In genomic region chr2:20635096-20635475, GRCh38 we compare ENCODE assay signal across 12 cellular contexts. TPM values are rescaled to one million over a fixed set of nuclear protein-coding genes. Genes with fewer than 3 reads are reported as not detected.
DNase-seq lines count a peak whose midpoint lies in the region; ATAC-seq, FAIRE-seq and TF ChIP-seq lines count a peak whose summit lies in the region.
"Had no signal": no experiment of that assay in that cellular context is flagged by ENCODE, and none has a peak within 500 bp of the region (broad histone marks: within the 10 kb centered on the region; RNA-seq: fewer than 3 reads in every experiment).

No MANE protein-coding gene starts in this region.

- TF ChIP-seq POLR2A in HepG2 (IDR thresholded peaks at IDR 0.05; ENCODE audit: insufficient read depth in 1 of 2, low read depth in 2 of 2, low read length in 2 of 2): no peak

- H3K9me3 ChIP-seq in T-helper 17 cell (ENCODE audit: control insufficient read depth, low read length, poor library complexity, severe bottlenecking) (no peaks in the 10 kb centered on the region), HepG2 (ENCODE audit: low read length) (no peaks in the 10 kb centered on the region)

- in situ Hi-C loops in HepG2 (cut with HindIII; ENCODE audit: extremely low pct_ligation_motif_present, low pct_unique_long_range_greater_than_20kb): loop anchor here (5.0 kb wide), 1 partner anchor 188 kb away; the partner anchor contains the start of gene RHOB
- in situ Hi-C loops in GM13977 (cut with MboI; ENCODE audit: low pct_unique_long_range_greater_than_20kb, low sequenced_read_pairs, unreplicated experiment): loop anchor here (10.0 to 25.0 kb wide), 2 partner anchors 100 to 498 kb away; no protein-coding TSS in a partner anchor
- in situ Hi-C loops in ACHN (cut with HindIII; ENCODE audit: low pct_ligation_motif_present, low pct_unique_long_range_greater_than_20kb, low sequenced_read_pairs): loop anchor here (25.0 kb wide), 1 partner anchor 198 kb away; the partner anchor contains the start of gene RHOB

- no TSS peak for BruUV-seq in HepG2 (replicated peaks; lab: Mats Ljungman, UMichigan)

- peak overlapping the region; percentile 34 for H3K9ac ChIP-seq in HepG2 (ENCODE audit: insufficient read depth, low read depth, low read length)

- no peak for FAIRE-seq in HepG2 (lab: Jason Lieb, UNC)
- FAIRE-seq: A204.1 had no signal

- CTCF ChIA-PET in HepG2 (lab: Yijun Ruan, JAX; ENCODE audit: low intra/inter-chr PET ratio, low total read pairs): interaction anchor here (0.7 to 4.4 kb wide), 9 partner anchors 34 to 239 kb away, joined by 4 to 51 read pairs (median 6); no protein-coding TSS in a partner anchor

- intact Hi-C loops in HepG2 (cut with micrococcal nuclease; ENCODE audit: unreplicated experiment): loop anchor here (1.0 to 5.0 kb wide), 6 partner anchors 35 to 224 kb away; no protein-coding TSS in a partner anchor

- H3K79me2 ChIP-seq in HepG2 (ENCODE audit: insufficient read depth, low read length): no peaks in the 10 kb centered on the region

- H3K4me3 Mint-ChIP-seq in T-helper 17 cell: no peak overlapping the region
- H3K4me3 Mint-ChIP-seq: activated CD8-positive, alpha-beta T cell treated with anti-CD3 and anti-CD28 coated beads for 36 hours; T-helper 1 cell treated with Interleukin-12 subunit alpha and Interleukin-12 subunit beta and Interleukin-4 antibody, amounts not matched to agents 30 μg/mL and 1 μg/mL, for 36 hours had no signal

- H3K36me3 Mint-ChIP-seq in T-helper 17 cell (ENCODE audit: low read depth): peaks cover 5% of the 10 kb centered on the region

- H3K4me3 ChIP-seq in HepG2 (replicated peaks in 1 of 3; ENCODE audit: insufficient read depth in 1 of 3, low read depth in 2 of 3, low read length in 3 of 3): no peak overlapping the region
- H3K4me3 ChIP-seq: skin epidermis had no signal

- H4K20me1 ChIP-seq in HepG2 (ENCODE audit: insufficient read depth, low read length): no peaks in the 10 kb centered on the region

- H3K27ac ChIP-seq in HepG2 (ENCODE audit: extremely low read length, insufficient read depth, low read length): peak overlapping the region; percentile 1

- no peaks in the 10 kb centered on the region for H3K27me3 ChIP-seq in HepG2 (ENCODE audit: control insufficient read depth in 1 of 2, insufficient read depth in 2 of 2, low read length in 2 of 2)

- whole genome bisulfite sequencing in HepG2 (ENCODE audit: low lambda C conversion rate): 82% methylated on average over 5 of the region's 5 CpGs

- no peak overlapping the region for H3K4me2 ChIP-seq in HepG2 (ENCODE audit: low read depth, low read length)

- no peaks in the 10 kb centered on the region for H3K27me3 Mint-ChIP-seq in T-helper 17 cell
- H3K27me3 Mint-ChIP-seq: activated CD8-positive, alpha-beta T cell treated with anti-CD3 and anti-CD28 coated beads for 36 hours had no signal

- no peaks in the 10 kb centered on the region; a peak in 2 of 5 replicates for H3K36me3 ChIP-seq in HepG2 (replicated peaks in 1 of 2; ENCODE audit: control insufficient read depth in 1 of 2, insufficient read depth in 2 of 2, low read length in 2 of 2)

- peaks cover 57% of the 10 kb centered on the region for H3K4me1 ChIP-seq in HepG2 (ENCODE audit: insufficient read depth, low read length)

- peaks cover 9% of the 10 kb centered on the region for H3K4me1 Mint-ChIP-seq in T-helper 17 cell

- TF ChIP-seq CTCF in HepG2 (CRISPR knock-in tag; IDR thresholded peaks at IDR 0.05) (no peak), GM13977 (IDR thresholded peaks at IDR 0.05; ENCODE audit: extremely low read depth, insufficient read depth, missing control alignments) (no peak)

- ATAC-seq in T-helper 17 cell (no peak), HepG2 (no peak), HG02852 (IDR thresholded peaks at IDR 0.05; ENCODE audit: unreplicated experiment) (no peak)

- peak overlapping the region; percentile 47 for H3K27ac Mint-ChIP-seq in T-helper 17 cell
- H3K27ac Mint-ChIP-seq: activated CD8-positive, alpha-beta T cell treated with anti-CD3 and anti-CD28 coated beads for 36 hours; T-helper 1 cell treated with Interleukin-12 subunit alpha and Interleukin-12 subunit beta and Interleukin-4 antibody, amounts not matched to agents 30 μg/mL and 1 μg/mL, for 36 hours had no signal

- POLR2A ChIA-PET in HepG2 (lab: Yijun Ruan, JAX): interaction anchor here (0.7 to 3.7 kb wide), 23 partner anchors 13 to 239 kb away, joined by 3 to 84 read pairs (median 11); partner anchors contain the start of gene RHOB

- no peak for TF ChIP-seq EP300 in HepG2 (IDR thresholded peaks at IDR 0.05; ENCODE audit: low read depth in 2 of 2, low read length in 2 of 2)
- no peak for TF ChIP-seq EP300 in HepG2 (CRISPR knock-in tag; IDR thresholded peaks at IDR 0.05; ENCODE audit: borderline replicate concordance)

- no peak for TF ChIP-seq RAD21 in HepG2 (CRISPR knock-in tag; IDR thresholded peaks at IDR 0.05)

- DNase-seq in NCI-H1417 (lab: John Stamatoyannopoulos, UW) (peak in 2 of 3 experiments; percentile 58 to 60), NCI-H1417 treated with DMSO at 0.1 percent for 48 hours (lab: John Stamatoyannopoulos, UW) (no peak), T-helper 17 cell (no peak), HepG2 (ENCODE audit: low spot score) (no peak), superior temporal gyrus (ENCODE audit: extremely low spot score) (peak; percentile 49), GM13977 (ENCODE audit: low spot score) (no peak), ACHN (no peak)

- H2AFZ ChIP-seq in HepG2 (ENCODE audit: low read length): no peak overlapping the region

TF ChIP-seq in HepG2, 621 proteins besides CTCF, POLR2A, EP300 and RAD21:
- no peak for TF ChIP-seq HDAC2 (CRISPR knock-in tag; IDR thresholded peaks at IDR 0.05)
- peak; percentile 13; the same call in 1 of the 2 replicates for TF ChIP-seq YEATS4 (CRISPR knock-in tag; IDR thresholded peaks at IDR 0.05; ENCODE audit: borderline replicate concordance)

RNA-seq across cellular contexts. Expression of gene HS1BP3, which starts 15.8 kb away (rescaled TPM):
- total RNA-seq in T-helper 17 cell (10 to 100 TPM; 12.8 to 13.7 TPM), HepG2 (2016; rRNA removed; fragmentation: Illumina TruSeq; extraction: Trizol) (22.0 and 22.8 TPM in 2 replicates)
- total RNA-seq in HepG2 (2016; cell fraction: cytosol; rRNA removed; fragmentation: Illumina TruSeq; extraction: Trizol; ENCODE audit: low read depth): 4.7 and 4.9 TPM in 2 replicates
- total RNA-seq in HepG2 (2016; cell fraction: insoluble cytoplasmic fraction; rRNA removed; fragmentation: Illumina TruSeq; extraction: Trizol): 18.5 and 23.5 TPM in 2 replicates
- total RNA-seq in HepG2 (2016; cell fraction: membrane; rRNA removed; fragmentation: Illumina TruSeq; extraction: Trizol): 12.9 and 13.2 TPM in 2 replicates
- total RNA-seq in HepG2 (2016; cell fraction: nucleus; rRNA removed; fragmentation: Illumina TruSeq; extraction: Trizol): 16.8 and 19.0 TPM in 2 replicates
- polyA plus RNA-seq in HepG2 (2011; rRNA removed): 15.2 and 17.3 TPM in 2 replicates
- 9.2 and 11.9 TPM in 2 replicates for polyA plus RNA-seq in HepG2 (2011; cell fraction: cytosol; rRNA removed)
- polyA plus RNA-seq in HepG2 (2011; cell fraction: nucleus; rRNA removed): 20.1 and 23.4 TPM in 2 replicates
- 13.4 and 14.5 TPM in 2 replicates for polyA plus RNA-seq in HepG2 (2012)
- 5.3 and 5.4 TPM in 2 replicates for polyA plus RNA-seq in HepG2 (2016; cell fraction: cytosol; fragmentation: Illumina TruSeq; extraction: Trizol; ENCODE audit: low read depth)
- 19.1 and 22.3 TPM in 2 replicates for polyA plus RNA-seq in HepG2 (2016; cell fraction: insoluble cytoplasmic fraction; fragmentation: Illumina TruSeq; extraction: Trizol; ENCODE audit: low read depth)
- polyA plus RNA-seq in HepG2 (2016; cell fraction: membrane; fragmentation: Illumina TruSeq; extraction: Trizol; ENCODE audit: low read depth): 8.7 and 10.7 TPM in 2 replicates
- polyA plus RNA-seq in HepG2 (2016; cell fraction: nucleus; fragmentation: Illumina TruSeq; extraction: Trizol; ENCODE audit: insufficient read depth, low read depth): 19.4 and 22.9 TPM in 2 replicates
- 14.3 and 29.5 TPM in 2 replicates for polyA minus RNA-seq in HepG2 (2011; rRNA and poly(A)+ RNA removed; ENCODE audit: low replicate concordance)
- polyA minus RNA-seq in HepG2 (2011; cell fraction: cytosol; rRNA and poly(A)+ RNA removed): 11.9 and 13.8 TPM in 2 replicates
- 28.6 and 28.8 TPM in 2 replicates for polyA minus RNA-seq in HepG2 (2011; cell fraction: nucleus; rRNA and poly(A)+ RNA removed)

RNA-seq across cellular contexts. Expression of gene GDF7, which starts 31.9 kb away (rescaled TPM):
- total RNA-seq in T-helper 17 cell (under 1 TPM; 0.16 to 0.72 TPM), HepG2 (2016; rRNA removed; fragmentation: Illumina TruSeq; extraction: Trizol) (10.2 and 15.0 TPM in 2 replicates)
- 1.6 and 1.8 TPM in 2 replicates for total RNA-seq in HepG2 (2016; cell fraction: cytosol; rRNA removed; fragmentation: Illumina TruSeq; extraction: Trizol; ENCODE audit: low read depth)
- total RNA-seq in HepG2 (2016; cell fraction: insoluble cytoplasmic fraction; rRNA removed; fragmentation: Illumina TruSeq; extraction: Trizol): 9.2 and 15.1 TPM in 2 replicates
- total RNA-seq in HepG2 (2016; cell fraction: membrane; rRNA removed; fragmentation: Illumina TruSeq; extraction: Trizol): 5.3 and 5.6 TPM in 2 replicates
- total RNA-seq in HepG2 (2016; cell fraction: nucleus; rRNA removed; fragmentation: Illumina TruSeq; extraction: Trizol): 16.7 and 18.1 TPM in 2 replicates
- 1.6 and 3.0 TPM in 2 replicates for polyA plus RNA-seq in HepG2 (2011; rRNA removed)
- polyA plus RNA-seq in HepG2 (2011; cell fraction: cytosol; rRNA removed): 1.5 and 1.9 TPM in 2 replicates
- polyA plus RNA-seq in HepG2 (2011; cell fraction: nucleus; rRNA removed): 6.3 and 9.6 TPM in 2 replicates
- 4.5 and 5.8 TPM in 2 replicates for polyA plus RNA-seq in HepG2 (2012)
- polyA plus RNA-seq in HepG2 (2016; cell fraction: cytosol; fragmentation: Illumina TruSeq; extraction: Trizol; ENCODE audit: low read depth): 0.75 and 0.80 TPM in 2 replicates
- 5.6 and 5.9 TPM in 2 replicates for polyA plus RNA-seq in HepG2 (2016; cell fraction: insoluble cytoplasmic fraction; fragmentation: Illumina TruSeq; extraction: Trizol; ENCODE audit: low read depth)
- polyA plus RNA-seq in HepG2 (2016; cell fraction: membrane; fragmentation: Illumina TruSeq; extraction: Trizol; ENCODE audit: low read depth): 2.3 and 2.7 TPM in 2 replicates
- 19.8 and 21.2 TPM in 2 replicates for polyA plus RNA-seq in HepG2 (2016; cell fraction: nucleus; fragmentation: Illumina TruSeq; extraction: Trizol; ENCODE audit: insufficient read depth, low read depth)
- 5.0 TPM in 1 of 2 replicates, not detected in the other for polyA minus RNA-seq in HepG2 (2011; rRNA and poly(A)+ RNA removed; ENCODE audit: low replicate concordance)
- polyA minus RNA-seq in HepG2 (2011; cell fraction: cytosol; rRNA and poly(A)+ RNA removed): 2.5 and 4.1 TPM in 2 replicates
- 2.4 and 4.5 TPM in 2 replicates for polyA minus RNA-seq in HepG2 (2011; cell fraction: nucleus; rRNA and poly(A)+ RNA removed)
- total RNA-seq: activated CD8-positive, alpha-beta T cell treated with anti-CD3 and anti-CD28 coated beads for 36 hours had no signal

Comparison
In these comparisons a context has a peak if more than half of its experiments do, and no peak if none do; other contexts are left out.
1. DNase-seq: peak in NCI-H1417 (2 of 3) and superior temporal gyrus (single experiment); none in NCI-H1417 treated with DMSO at 0.1 percent for 48 hours (single experiment), T-helper 17 cell (0 of 3), HepG2 (single experiment), GM13977 (single experiment) and ACHN (single experiment).